In genomic region chr21:29499734-29500343, GRCh38 we compare ENCODE assay signal across 8 cellular contexts.
A peak's percentile ranks its signal among the peaks of the same experiment; 100 is the strongest.
DNase-seq lines count a peak whose midpoint lies in the region; ATAC-seq, FAIRE-seq and TF ChIP-seq lines count a peak whose summit lies in the region.

No MANE protein-coding gene starts in this region.

- no peak overlapping the region for H3K27ac Mint-ChIP-seq in natural killer cell treated with Interleukin-12 subunit alpha and Interleukin-12 subunit beta and Interleukin-15 and Interleukin-18, amount 100 ng/mL, for 72 hours

- WGBS in K562 (ENCODE audit: insufficient coverage, low coverage, missing lambda C conversion rate), result 90% methylated on average over 10 of the region's 10 CpGs

- CTCF ChIA-PET in K562 (lab: Yijun Ruan, JAX; ENCODE audit: low intra/inter-chr PET ratio), result no interaction called here

- POLR2A ChIA-PET in K562 (lab: Yijun Ruan, JAX), result interaction anchor here (0.6 kb wide), 3 partner anchors 22 to 476 kb away, joined by 3 to 4 read pairs (median 3); no protein-coding TSS in a partner anchor

- no peaks in the 10 kb centered on the region for H3K4me1 Mint-ChIP-seq in natural killer cell treated with Interleukin-12 subunit alpha and Interleukin-12 subunit beta and Interleukin-15 and Interleukin-18, amount 100 ng/mL, for 72 hours (ENCODE audit: low read depth in 2 of 2)

- BruUV-seq in K562 (replicated peaks; lab: Mats Ljungman, UMichigan), result no TSS peak

- H3K4me1 ChIP-seq in left ventricle myocardium inferior (no peaks in the 10 kb centered on the region), K562 (replicated peaks in 1 of 2; ENCODE audit: control insufficient read depth in 2 of 2, insufficient read depth in 2 of 2, low read length in 2 of 2) (peaks cover 3 to 13% of the 10 kb centered on the region in 2 experiments; a peak in 2 of 5 replicates)

- in situ Hi-C loops in K562 (cut with MboI), result no loop called here

- TF ChIP-seq CTCF in left ventricle myocardium inferior (IDR thresholded peaks at IDR 0.05; ENCODE audit: borderline replicate concordance) (peak; percentile 52), K562 (IDR thresholded peaks at IDR 0.05 in 2 of 3, conservative IDR thresholded peaks at IDR 0.05 in 1 of 3; ENCODE audit: insufficient read depth in 2 of 3, low read depth in 1 of 3, low read length in 3 of 3) (peak; percentile 66 to 89 (median 84))

- H3K27ac ChIP-seq in left ventricle myocardium inferior (replicated peaks), result no peak overlapping the region
- H3K27ac ChIP-seq in K562 (ENCODE audit: extremely low read depth, low read depth, low read length), result no peak overlapping the region

- H3K36me3 Mint-ChIP-seq in natural killer cell treated with Interleukin-12 subunit alpha and Interleukin-12 subunit beta and Interleukin-15 and Interleukin-18, amount 100 ng/mL, for 72 hours, result peaks cover 12% of the 10 kb centered on the region

- no peak overlapping the region for H3K9ac ChIP-seq in K562 (ENCODE audit: insufficient read depth in 1 of 2, low read depth in 2 of 2, low read length in 2 of 2)

- H3K9me3 ChIP-seq in left ventricle myocardium inferior (replicated peaks) (peaks cover 11% of the 10 kb centered on the region), K562 (replicated peaks; ENCODE audit: control insufficient read depth, insufficient read depth, low read depth, low read length) (peaks cover 4% of the 10 kb centered on the region; the same call in 1 of the 2 replicates)

- no peak for TF ChIP-seq EP300 in K562 (IDR thresholded peaks at IDR 0.05; ENCODE audit: low read length)

- DNase-seq in left ventricle myocardium inferior, result no peak
- no peak for DNase-seq in cardiac septum (ENCODE audit: low spot score)
- DNase-seq in NCI-H1048 (lab: John Stamatoyannopoulos, UW), result peak; percentile 44
- peak; percentile 24 to 69 (median 50) for DNase-seq in K562 (ENCODE audit: extremely low read depth in 1 of 4, low spot score in 3 of 4)
- peak; percentile 65 for DNase-seq in midbrain (lab: John Stamatoyannopoulos, UW)
- DNase-seq in natural killer cell treated with Interleukin-12 subunit alpha and Interleukin-12 subunit beta and Interleukin-15 and Interleukin-18, amount 100 ng/mL, for 72 hours (ENCODE audit: low spot score), result no peak
- DNase-seq in stimulated activated naive CD4-positive, alpha-beta T cell treated with Interleukin-2 at 50 U/mL for 16 hours (lab: John Stamatoyannopoulos, UW), result no peak

- no peak overlapping the region for H3K4me2 ChIP-seq in K562 (ENCODE audit: insufficient read depth, low read length)

- no peaks in the 10 kb centered on the region for H3K9me1 ChIP-seq in K562 (ENCODE audit: control insufficient read depth, insufficient read depth, low read length)

- no peaks in the 10 kb centered on the region for H3K79me2 ChIP-seq in K562 (ENCODE audit: control insufficient read depth, insufficient read depth, low read length)

- FAIRE-seq in K562 (lab: Jason Lieb, UNC), result peak; percentile 68

- H4K20me1 ChIP-seq in K562 (replicated peaks; ENCODE audit: control insufficient read depth, insufficient read depth, low read length), result no peaks in the 10 kb centered on the region

- TF ChIP-seq POLR2A in K562 (conservative IDR thresholded peaks at IDR 0.05), result no peak

- H3K4me3 Mint-ChIP-seq in natural killer cell treated with Interleukin-12 subunit alpha and Interleukin-12 subunit beta and Interleukin-15 and Interleukin-18, amount 100 ng/mL, for 72 hours, result no peak overlapping the region

- H3K9me3 Mint-ChIP-seq in natural killer cell treated with Interleukin-12 subunit alpha and Interleukin-12 subunit beta and Interleukin-15 and Interleukin-18, amount 100 ng/mL, for 72 hours, result peaks cover 3% of the 10 kb centered on the region

- H3K36me3 ChIP-seq in left ventricle myocardium inferior (no peaks in the 10 kb centered on the region), K562 (ENCODE audit: control insufficient read depth, insufficient read depth, low read length) (no peaks in the 10 kb centered on the region; the same call in 2 of the 3 replicates)

- intact Hi-C loops in left ventricle myocardium inferior (cut with micrococcal nuclease), result no loop called here
- intact Hi-C loops in cardiac septum (cut with DNase I), result no loop called here
- intact Hi-C loops in K562 (cut with micrococcal nuclease), result no loop called here

- peak; percentile 40 to 73 for TF ChIP-seq RAD21 in K562 (CRISPR knock-in tag; conservative IDR thresholded peaks at IDR 0.05 in 1 of 2, IDR thresholded peaks at IDR 0.05 in 1 of 2)

- H2AFZ ChIP-seq in K562 (ENCODE audit: low read depth, low read length), result no peak overlapping the region

- ATAC-seq in K562 (peak; percentile 91), HG03045 (IDR thresholded peaks at IDR 0.05; ENCODE audit: unreplicated experiment) (no peak)
- no peak for ATAC-seq in natural killer cell treated with Interleukin-12 subunit alpha and Interleukin-12 subunit beta and Interleukin-15 and Interleukin-18, amount 100 ng/mL, for 72 hours

- H3K27me3 ChIP-seq in left ventricle myocardium inferior (ENCODE audit: low read depth) (no peaks in the 10 kb centered on the region), K562 (ENCODE audit: control insufficient read depth in 2 of 2, insufficient read depth in 2 of 2, low read length in 2 of 2) (no peaks in the 10 kb centered on the region)

- H3K27me3 Mint-ChIP-seq in natural killer cell treated with Interleukin-12 subunit alpha and Interleukin-12 subunit beta and Interleukin-15 and Interleukin-18, amount 100 ng/mL, for 72 hours, result no peaks in the 10 kb centered on the region

- no peak overlapping the region for H3K4me3 ChIP-seq in left ventricle myocardium inferior
- H3K4me3 ChIP-seq in K562, result no peak overlapping the region

TF ChIP-seq in K562, 482 proteins besides CTCF, POLR2A, EP300 and RAD21 (continues in another document):
- TF ChIP-seq RCOR1 (IDR thresholded peaks at IDR 0.05; ENCODE audit: borderline replicate concordance in 1 of 2, low read depth in 2 of 2, low read length in 2 of 2), result peak in 1 of 2 experiments; percentile 10; a peak in 1 of 4 replicates
- TF ChIP-seq ZBTB33 (CRISPR knock-in tag; IDR thresholded peaks at IDR 0.05), result peak; percentile 85
- TF ChIP-seq YY1 (IDR thresholded peaks at IDR 0.05; ENCODE audit: borderline replicate concordance in 1 of 3, control insufficient read depth in 1 of 3, extremely low read depth in 1 of 3, insufficient read depth in 3 of 3, insufficient read length in 1 of 3, insufficient replicate concordance in 2 of 3, low read depth in 1 of 3, low read length in 2 of 3), result peak in 1 of 3 experiments; percentile 31
- TF ChIP-seq CREB3 (tag; conservative IDR thresholded peaks at IDR 0.05; ENCODE audit: low read depth), result no peak
- TF ChIP-seq ZNF655 (CRISPR knock-in tag; IDR thresholded peaks at IDR 0.05), result no peak
- no peak for TF ChIP-seq STAT5B (CRISPR knock-in tag; IDR thresholded peaks at IDR 0.05)
- 0 out of 2 replicates have a peak, but pooled peaks have one; percentile 5 for TF ChIP-seq CBX1 (IDR thresholded peaks at IDR 0.05; ENCODE audit: low read depth)
- TF ChIP-seq PHB2 (IDR thresholded peaks at IDR 0.05; ENCODE audit: low read depth), result no peak
- 0 out of 2 replicates have a peak, but pooled peaks have one; percentile 15 for TF ChIP-seq TEAD4 (IDR thresholded peaks at IDR 0.05; ENCODE audit: low read length)
- no peak for TF ChIP-seq TEAD4 (CRISPR knock-in tag; IDR thresholded peaks at IDR 0.05; ENCODE audit: borderline replicate concordance)

Comparison
In these comparisons a context has a peak if more than half of its experiments do, and no peak if none do; other contexts are left out.
1. DNase-seq: peak in NCI-H1048 (single experiment), K562 (4 of 4) and midbrain (single experiment); none in left ventricle myocardium inferior (single experiment), cardiac septum (single experiment), natural killer cell treated with Interleukin-12 subunit alpha and Interleukin-12 subunit beta and Interleukin-15 and Interleukin-18, amount 100 ng/mL, for 72 hours (single experiment) and stimulated activated naive CD4-positive, alpha-beta T cell treated with Interleukin-2 at 50 U/mL for 16 hours (single experiment).